In the genomic region with DNA sequence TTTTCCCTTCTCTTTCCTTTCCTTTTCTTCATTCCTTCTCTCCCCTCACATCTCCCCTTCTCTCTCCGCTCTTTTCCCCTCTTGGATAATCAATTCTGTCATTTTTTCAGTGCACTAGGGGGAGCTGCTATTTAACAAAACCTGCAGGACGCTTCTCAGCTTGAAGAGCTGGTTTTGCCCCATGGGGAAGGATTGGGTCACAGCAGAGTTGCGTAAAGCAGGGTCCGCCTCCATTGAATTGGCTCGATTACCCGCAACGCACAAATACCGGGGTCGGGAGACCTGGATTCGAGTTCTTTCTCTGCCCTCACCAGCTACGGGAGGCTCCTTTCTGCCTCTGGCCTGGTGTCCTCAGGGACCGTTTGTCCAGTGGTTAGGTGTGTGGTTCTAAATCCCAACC, we compare ENCODE assay signal across 8 cellular contexts. TPM values are rescaled to one million over a fixed set of nuclear protein-coding genes. Genes with fewer than 3 reads are reported as not detected.
DNase-seq lines count a peak whose midpoint lies in the region; ATAC-seq and TF ChIP-seq lines count a peak whose summit lies in the region.

No MANE protein-coding gene starts in this region.

- H3K27ac Mint-ChIP-seq in MCF 10A (ENCODE audit: low read depth, unreplicated experiment): no peak overlapping the region
- no peak overlapping the region for H3K27ac Mint-ChIP-seq in activated naive CD8-positive, alpha-beta T cell treated with anti-CD3 and anti-CD28 coated beads for 36 hours

- H3K9me3 ChIP-seq in lower lobe of right lung: no peaks in the 10 kb centered on the region

- H3K36me3 ChIP-seq in lower lobe of right lung: no peaks in the 10 kb centered on the region

- peak; percentile 2 for DNase-seq in DMS53 treated with DMSO at 0.1 percent for 48 hours (lab: John Stamatoyannopoulos, UW; ENCODE audit: unreplicated experiment)
- DNase-seq in NCI-H2107 (lab: John Stamatoyannopoulos, UW): peak; percentile 53
- DNase-seq in MCF 10A (ENCODE audit: unreplicated experiment): peak; percentile 80
- DNase-seq in lower lobe of right lung: peak; percentile 48
- DNase-seq in stimulated activated naive CD4-positive, alpha-beta T cell (lab: John Stamatoyannopoulos, UW): no peak
- DNase-seq in activated naive CD8-positive, alpha-beta T cell treated with anti-CD3 and anti-CD28 coated beads for 36 hours: no peak

- TF ChIP-seq CTCF in MCF 10A (IDR thresholded peaks at IDR 0.05; ENCODE audit: unreplicated experiment) (peak; percentile 59), lower lobe of right lung (IDR thresholded peaks at IDR 0.05) (peak; percentile 9)

- POLR2A ChIA-PET in MCF 10A (lab: Yijun Ruan, JAX): interaction anchor here (0.7 to 1.4 kb wide), 6 partner anchors 47 to 581 kb away, joined by 3 to 7 read pairs (median 4); no protein-coding TSS in a partner anchor

- H3K4me3 Mint-ChIP-seq in MCF 10A (ENCODE audit: unreplicated experiment): no peak overlapping the region
- H3K4me3 Mint-ChIP-seq in activated naive CD8-positive, alpha-beta T cell treated with anti-CD3 and anti-CD28 coated beads for 36 hours: no peak overlapping the region

- H3K4me1 ChIP-seq in lower lobe of right lung: no peaks in the 10 kb centered on the region

- no peak overlapping the region for H3K4me3 ChIP-seq in lower lobe of right lung

- H3K27me3 ChIP-seq in lower lobe of right lung (ENCODE audit: low read depth): peaks cover 13% of the 10 kb centered on the region

- CTCF ChIA-PET in MCF 10A (lab: Yijun Ruan, JAX): interaction anchor here (0.5 to 2.1 kb wide), 38 partner anchors 9 to 778 kb away, joined by 3 to 10 read pairs (median 4); no protein-coding TSS in a partner anchor

- intact Hi-C loops in MCF 10A (cut with micrococcal nuclease): loop anchor here (2.0 to 5.0 kb wide), 7 partner anchors 46 to 336 kb away; no protein-coding TSS in a partner anchor
- intact Hi-C loops in lower lobe of right lung (cut with DNase I): no loop called here

- H3K27ac ChIP-seq in lower lobe of right lung: no peak overlapping the region

- ATAC-seq in lower lobe of right lung: peak in 1 of 2 donors; percentile 59
- ATAC-seq in GM19328 (IDR thresholded peaks at IDR 0.05; ENCODE audit: unreplicated experiment): no peak
- no peak for ATAC-seq in HG02840 (IDR thresholded peaks at IDR 0.05; ENCODE audit: low FRiP score, unreplicated experiment)

- H3K36me3 Mint-ChIP-seq in MCF 10A (ENCODE audit: insufficient read depth, unreplicated experiment): no peaks in the 10 kb centered on the region
- H3K36me3 Mint-ChIP-seq in activated naive CD8-positive, alpha-beta T cell treated with anti-CD3 and anti-CD28 coated beads for 36 hours: no peaks in the 10 kb centered on the region

- BruUV-seq in MCF 10A (replicated peaks; lab: Mats Ljungman, UMichigan): no TSS peak

- no peaks in the 10 kb centered on the region for H3K9me3 Mint-ChIP-seq in MCF 10A (ENCODE audit: unreplicated experiment)
- H3K9me3 Mint-ChIP-seq in activated naive CD8-positive, alpha-beta T cell treated with anti-CD3 and anti-CD28 coated beads for 36 hours: no peaks in the 10 kb centered on the region

- H3K4me1 Mint-ChIP-seq in MCF 10A (ENCODE audit: insufficient read depth, unreplicated experiment): peaks cover 6% of the 10 kb centered on the region
- H3K4me1 Mint-ChIP-seq in activated naive CD8-positive, alpha-beta T cell treated with anti-CD3 and anti-CD28 coated beads for 36 hours: no peaks in the 10 kb centered on the region

- peaks cover 66% of the 10 kb centered on the region for H3K27me3 Mint-ChIP-seq in MCF 10A (ENCODE audit: insufficient read depth, unreplicated experiment)
- H3K27me3 Mint-ChIP-seq in activated naive CD8-positive, alpha-beta T cell treated with anti-CD3 and anti-CD28 coated beads for 36 hours: peaks cover 39% of the 10 kb centered on the region

RNA-seq across cellular contexts. Expression of a gene that starts 42.1 kb away (rescaled TPM):
- total RNA-seq in MCF 10A (2022) (0.35 TPM in 1 of 2 replicates, not detected in the other), lower lobe of right lung (0.71 TPM)
- total RNA-seq in activated naive CD8-positive, alpha-beta T cell treated with anti-CD3 and anti-CD28 coated beads for 36 hours: not detected

Comparison
In these comparisons a context has a peak if more than half of its experiments do, and no peak if none do; other contexts are left out.
1. DNase-seq: peak in DMS53 treated with DMSO at 0.1 percent for 48 hours (single experiment), NCI-H2107 (single experiment), MCF 10A (single experiment) and lower lobe of right lung (single experiment); none in stimulated activated naive CD4-positive, alpha-beta T cell (0 of 6) and activated naive CD8-positive, alpha-beta T cell treated with anti-CD3 and anti-CD28 coated beads for 36 hours (single experiment).